ENCODE assay signal across 12 cellular contexts in genomic region chr3:164723396-164723795, GRCh38.
"Had no signal": no experiment of that assay in that cellular context is flagged by ENCODE, and none has a peak within 500 bp of the region (broad histone marks: within the 10 kb centered on the region; RNA-seq: fewer than 3 reads in every experiment).

No MANE protein-coding gene starts in this region.

- H3K27ac ChIP-seq: ascending aorta, dorsolateral prefrontal cortex, foreskin keratinocyte, ovary, thyroid gland, vagina had no signal

- H3K9me3 ChIP-seq: ascending aorta, ovary, thyroid gland, vagina had no signal

- H3K4me1 Mint-ChIP-seq: activated CD4-positive, alpha-beta memory T cell treated with anti-CD3 and anti-CD28 coated beads, Interleukin-2, amount 10 ng/mL, durations not matched to agents 7 days and 5 days; activated CD4-positive, alpha-beta T cell treated with anti-CD3 and anti-CD28 coated beads for 36 hours; nephron had no signal

- H3K36me3 ChIP-seq: ascending aorta, ovary, thyroid gland, vagina had no signal

- H3K4me1 ChIP-seq: ascending aorta, foreskin keratinocyte, thyroid gland, vagina had no signal

- H3K4me3 Mint-ChIP-seq: activated CD4-positive, alpha-beta memory T cell treated with anti-CD3 and anti-CD28 coated beads, Interleukin-2, amount 10 ng/mL, durations not matched to agents 7 days and 5 days; activated CD4-positive, alpha-beta T cell treated with anti-CD3 and anti-CD28 coated beads for 36 hours; activated T-cell treated with anti-CD3 and anti-CD28 coated beads, Interleukin-2, amount 50 U/mL, for 72 hours; nephron had no signal

- H3K27me3 Mint-ChIP-seq: activated CD4-positive, alpha-beta memory T cell treated with anti-CD3 and anti-CD28 coated beads, Interleukin-2, amount 10 ng/mL, durations not matched to agents 7 days and 5 days; activated CD4-positive, alpha-beta T cell treated with anti-CD3 and anti-CD28 coated beads for 36 hours had no signal

- H3K27ac Mint-ChIP-seq: activated CD4-positive, alpha-beta memory T cell treated with anti-CD3 and anti-CD28 coated beads, Interleukin-2, amount 10 ng/mL, durations not matched to agents 7 days and 5 days; activated CD4-positive, alpha-beta T cell treated with anti-CD3 and anti-CD28 coated beads for 36 hours; activated T-cell treated with anti-CD3 and anti-CD28 coated beads, Interleukin-2, amount 50 U/mL, for 72 hours; nephron had no signal

- H3K27me3 ChIP-seq: ascending aorta, dorsolateral prefrontal cortex, foreskin keratinocyte, ovary, thyroid gland, vagina had no signal

- DNase-seq: activated CD4-positive, alpha-beta memory T cell treated with anti-CD3 and anti-CD28 coated beads, Interleukin-2, amount 10 ng/mL, durations not matched to agents 7 days and 5 days; activated CD4-positive, alpha-beta T cell treated with anti-CD3 and anti-CD28 coated beads for 36 hours; activated naive CD4-positive, alpha-beta T cell; activated T-cell treated with anti-CD3 and anti-CD28 coated beads, Interleukin-2, amount 50 U/mL, for 72 hours; dorsolateral prefrontal cortex; foreskin keratinocyte; head of caudate nucleus; ovary; thyroid gland had no signal

- H3K4me3 ChIP-seq: ascending aorta, dorsolateral prefrontal cortex, ovary, thyroid gland, vagina had no signal

- H3K9me3 Mint-ChIP-seq: nephron had no signal
